ENCODE assay signal across 1 cellular context in genomic region chr10:73110345-73110849, GRCh38.
TF ChIP-seq lines count a peak whose summit lies in the region.

Gene NUDT13, plus strand, starts transcription at chr10:73110455. Its CDS starts 3,911 bp downstream, at chr10:73114366.

TF ChIP-seq in K562, 482 proteins besides CTCF, POLR2A, EP300 and RAD21 (continued from another document and continues in another):
- TF ChIP-seq CREB5 (CRISPR knock-in tag; IDR thresholded peaks at IDR 0.05) (no peak), SOX6 (IDR thresholded peaks at IDR 0.05) (peak; percentile 48; the same call in 1 of the 2 replicates), ZKSCAN3 (CRISPR knock-in tag; IDR thresholded peaks at IDR 0.05) (no peak), PHF20 (IDR thresholded peaks at IDR 0.05; ENCODE audit: partially characterized antibody) (no peak), CBX3 (IDR thresholded peaks at IDR 0.05; ENCODE audit: borderline replicate concordance in 1 of 2, low read length in 2 of 2) (peak in 1 of 2 experiments; percentile 76; a peak in 2 of 3 replicates), RBM17 (IDR thresholded peaks at IDR 0.05; ENCODE audit: borderline replicate concordance, low read depth, low read length) (no peak), ZNF3 (CRISPR knock-in tag; IDR thresholded peaks at IDR 0.05) (no peak), PBX2 (CRISPR knock-in tag; IDR thresholded peaks at IDR 0.05; ENCODE audit: low read depth) (no peak), PBX2 (tag; conservative IDR thresholded peaks at IDR 0.05; ENCODE audit: low read depth) (no peak), HNRNPLL (IDR thresholded peaks at IDR 0.05; ENCODE audit: low read depth, low read length, poor library complexity, severe bottlenecking) (no peak), CGGBP1 (CRISPR knock-in tag; IDR thresholded peaks at IDR 0.05) (no peak), ZNF239 (CRISPR knock-in tag; IDR thresholded peaks at IDR 0.05) (0 out of 2 replicates have a peak, but pooled peaks have one; percentile 45), ZNF175 (CRISPR knock-in tag; IDR thresholded peaks at IDR 0.05; ENCODE audit: low read depth) (peak; percentile 84; the same call in 1 of the 2 replicates), ZNF644 (tag; IDR thresholded peaks at IDR 0.05; ENCODE audit: low read depth) (peak; percentile 95), PHF8 (IDR thresholded peaks at IDR 0.05; ENCODE audit: borderline replicate concordance, low read length) (peak; percentile 35; the same call in 1 of the 2 replicates), ZNF592 (IDR thresholded peaks at IDR 0.05) (peak; percentile 89), MCM5 (IDR thresholded peaks at IDR 0.05; ENCODE audit: low read depth) (no peak), E2F5 (CRISPR knock-in tag; IDR thresholded peaks at IDR 0.05) (no peak), IRF9 (tag; IDR thresholded peaks at IDR 0.05) (no peak), GTF2F1 (IDR thresholded peaks at IDR 0.05; ENCODE audit: low read depth, low read length) (no peak), TARDBP (IDR thresholded peaks at IDR 0.05) (no peak), FUS (optimal IDR thresholded peaks at IDR 0.05; ENCODE audit: low read depth, low read length) (no peak), BRD4 (IDR thresholded peaks at IDR 0.05) (0 out of 2 replicates have a peak, but pooled peaks have one; percentile 21), THRA (IDR thresholded peaks at IDR 0.05) (no peak), KLF16 (IDR thresholded peaks at IDR 0.05) (no peak), ZNF143 (CRISPR knock-in tag; IDR thresholded peaks at IDR 0.05) (peak; percentile 98), RBM22 (IDR thresholded peaks at IDR 0.05; ENCODE audit: low read depth, low read length, poor library complexity, severe bottlenecking) (no peak), SMARCC2 (IDR thresholded peaks at IDR 0.05; ENCODE audit: low read depth) (no peak), MED1 (CRISPR knock-in tag; IDR thresholded peaks at IDR 0.05; ENCODE audit: borderline replicate concordance) (no peak), ERF (CRISPR knock-in tag; IDR thresholded peaks at IDR 0.05) (no peak), SMARCA5 (IDR thresholded peaks at IDR 0.05) (no peak), ZNF280A (IDR thresholded peaks at IDR 0.05; ENCODE audit: low read depth, partially characterized antibody) (no peak), ILF3 (IDR thresholded peaks at IDR 0.05; ENCODE audit: borderline replicate concordance) (0 out of 2 replicates have a peak, but pooled peaks have one; percentile 64), PTTG1 (tag; IDR thresholded peaks at IDR 0.05; ENCODE audit: low read depth) (no peak), CUX1 (CRISPR knock-in tag; IDR thresholded peaks at IDR 0.05) (no peak), SLC30A9 (CRISPR knock-in tag; IDR thresholded peaks at IDR 0.05) (no peak), JUND (IDR thresholded peaks at IDR 0.05; ENCODE audit: borderline replicate concordance, low read depth, low read length) (peak; percentile 78), JUND (tag; IDR thresholded peaks at IDR 0.05; ENCODE audit: borderline replicate concordance, low read depth, low read length) (peak; percentile 38; the same call in 1 of the 3 replicates), MBD1 (CRISPR knock-in tag; IDR thresholded peaks at IDR 0.05) (no peak), NR3C1 (CRISPR knock-in tag; IDR thresholded peaks at IDR 0.05) (no peak), CXXC5 (CRISPR knock-in tag; IDR thresholded peaks at IDR 0.05) (peak; percentile 73), CBX2 (IDR thresholded peaks at IDR 0.05; ENCODE audit: insufficient read depth, low read length, poor library complexity, severe bottlenecking) (no peak), ZNF197 (CRISPR knock-in tag; IDR thresholded peaks at IDR 0.05; ENCODE audit: low read depth) (peak; percentile 96)
